In genomic region chr2:55425449-55425848, GRCh38 we compare ENCODE assay signal across 13 cellular contexts. TPM values are rescaled to one million over a fixed set of nuclear protein-coding genes. Genes with fewer than 3 reads are reported as not detected.
DNase-seq lines count a peak whose midpoint lies in the region; ATAC-seq, FAIRE-seq and TF ChIP-seq lines count a peak whose summit lies in the region.
"Had no signal": no experiment of that assay in that cellular context is flagged by ENCODE, and none has a peak within 500 bp of the region (broad histone marks: within the 10 kb centered on the region; RNA-seq: fewer than 3 reads in every experiment).

No MANE protein-coding gene starts in this region.

- H3K27ac ChIP-seq in endothelial cell of umbilical vein (ENCODE audit: insufficient read depth, low read depth, low read length), result no peak overlapping the region
- H3K27ac ChIP-seq: pancreas, WERI-Rb-1 had no signal

- H3K4me3 ChIP-seq in endothelial cell of umbilical vein (replicated peaks in 1 of 3; ENCODE audit: insufficient read depth in 1 of 3, low read depth in 1 of 3, low read length in 3 of 3), result no peak overlapping the region
- H3K4me3 ChIP-seq: pancreas had no signal

- FAIRE-seq in endothelial cell of umbilical vein (lab: Jason Lieb, UNC), result peak; percentile 87
- FAIRE-seq: pancreas had no signal

- no peak overlapping the region for H3K9ac ChIP-seq in endothelial cell of umbilical vein (replicated peaks; ENCODE audit: extremely low read depth, insufficient read depth, low read length)

- no peaks in the 10 kb centered on the region for H3K9me3 ChIP-seq in endothelial cell of umbilical vein (replicated peaks; ENCODE audit: control insufficient read depth, insufficient read depth, low read length)
- H3K9me3 ChIP-seq: pancreas had no signal

- DNase-seq in ELR (ENCODE audit: low read depth) (peak; percentile 90), NOMO-1 treated with dmso at 0.1 percent for 144 hours (lab: John Stamatoyannopoulos, UW; ENCODE audit: unreplicated experiment) (peak; percentile 54), endothelial cell of umbilical vein (ENCODE audit: low read depth, low spot score) (peak; percentile 78), omental fat pad (ENCODE audit: low spot score) (no peak), cerebellar nuclear complex (lab: John Stamatoyannopoulos, UW) (no peak), DMS79 (lab: John Stamatoyannopoulos, UW) (no peak), NCI-H128 (lab: John Stamatoyannopoulos, UW; ENCODE audit: unreplicated experiment) (no peak)
- DNase-seq in activated CD4-positive, alpha-beta T cell treated with anti-CD3 and anti-CD28 coated beads for 48 hours, result no peak
- DNase-seq: hypothalamus, NCI-H2081 treated with DMSO at 0.1 percent for 48 hours, pancreas, WERI-Rb-1 had no signal

- TF ChIP-seq POLR2A in endothelial cell of umbilical vein (IDR thresholded peaks at IDR 0.05; ENCODE audit: low read depth, low read length), result no peak

- dilution Hi-C loops in endothelial cell of umbilical vein (cut with MboI; ENCODE audit: extremely low pct_ligation_motif_present, low sequenced_read_pairs), result no loop called here

- no peaks in the 10 kb centered on the region for H3K79me2 ChIP-seq in endothelial cell of umbilical vein (ENCODE audit: control insufficient read depth, insufficient read depth, low read length)

- H3K9me1 ChIP-seq in endothelial cell of umbilical vein (replicated peaks; ENCODE audit: control insufficient read depth, extremely low read depth, insufficient read depth, low read length), result no peaks in the 10 kb centered on the region

- no peak overlapping the region for H2AFZ ChIP-seq in endothelial cell of umbilical vein (ENCODE audit: low read depth, low read length)

- no TSS peak for BruUV-seq in endothelial cell of umbilical vein (replicated peaks; lab: Mats Ljungman, UMichigan)

- ATAC-seq in omental fat pad (ENCODE audit: low FRiP score), result peak; percentile 37
- ATAC-seq: activated naive CD4-positive, alpha-beta T cell treated with anti-CD3 and anti-CD28 coated beads, Interleukin-2, amount 50 U/mL, for 72 hours had no signal

- peaks cover 0 to 4% of the 10 kb centered on the region in 2 experiments for H3K27me3 ChIP-seq in endothelial cell of umbilical vein (ENCODE audit: control insufficient read depth in 2 of 2, insufficient read depth in 2 of 2, low read length in 2 of 2)

- H4K20me1 ChIP-seq in endothelial cell of umbilical vein (replicated peaks; ENCODE audit: control insufficient read depth, extremely low read depth, insufficient read depth, low read length), result no peaks in the 10 kb centered on the region

- no peaks in the 10 kb centered on the region for H3K36me3 ChIP-seq in endothelial cell of umbilical vein (ENCODE audit: control insufficient read depth in 2 of 2, extremely low read depth in 1 of 2, insufficient read depth in 2 of 2, low read length in 2 of 2)
- H3K36me3 ChIP-seq: pancreas, WERI-Rb-1 had no signal

- TF ChIP-seq CTCF in endothelial cell of umbilical vein (IDR thresholded peaks at IDR 0.05; ENCODE audit: extremely low read depth in 1 of 2, insufficient read depth in 1 of 2, low read depth in 1 of 2, low read length in 2 of 2) (no peak), omental fat pad (IDR thresholded peaks at IDR 0.05) (no peak)

- CTCF ChIA-PET in endothelial cell of umbilical vein (lab: Charles Lee), result no interaction called here

- H3K4me2 ChIP-seq in endothelial cell of umbilical vein (ENCODE audit: insufficient read depth, low read length), result peak overlapping the region; percentile 63

- POLR2A ChIA-PET in endothelial cell of umbilical vein (lab: Charles Lee), result no interaction called here

- intact Hi-C loops in endothelial cell of umbilical vein (cut with micrococcal nuclease), result no loop called here

- peaks cover 11% of the 10 kb centered on the region for H3K4me1 ChIP-seq in endothelial cell of umbilical vein (ENCODE audit: control insufficient read depth, extremely low read depth, insufficient read depth, low read length)
- H3K4me1 ChIP-seq: pancreas had no signal

TF ChIP-seq in endothelial cell of umbilical vein, 7 proteins besides CTCF, POLR2A, EP300 and RAD21:
- TF ChIP-seq MAX (IDR thresholded peaks at IDR 0.05; ENCODE audit: insufficient read depth, insufficient read length) (no peak), POLR2AphosphoS5 (IDR thresholded peaks at IDR 0.05; ENCODE audit: insufficient read depth, low read depth, low read length) (peak; percentile 40), EZH2 (IDR thresholded peaks at IDR 0.05; ENCODE audit: borderline replicate concordance, low read depth, low read length, severe bottlenecking) (no peak), JUN (IDR thresholded peaks at IDR 0.05; ENCODE audit: borderline replicate concordance, insufficient read depth, insufficient read length, low read depth) (peak; percentile 79), FOS (IDR thresholded peaks at IDR 0.05; ENCODE audit: borderline replicate concordance, insufficient read depth, low read length) (peak; percentile 86), MYC (IDR thresholded peaks at IDR 0.05; ENCODE audit: low read depth, low read length) (no peak), GATA2 (IDR thresholded peaks at IDR 0.05; ENCODE audit: insufficient read depth, insufficient read length, low read depth, low read length) (peak; percentile 58)
TF ChIP-seq in endothelial cell of umbilical vein: peak in this region for 4.

RNA-seq across cellular contexts. Expression of gene CCDC88A, which starts 5.8 kb away (rescaled TPM):
- total RNA-seq in endothelial cell of umbilical vein, result 76.8 and 77.4 TPM in 2 replicates
- 14.8 and 21.1 TPM in 2 replicates for polyA plus RNA-seq in endothelial cell of umbilical vein
- polyA plus RNA-seq in endothelial cell of umbilical vein (2011; cell fraction: cytosol; rRNA removed), result 20.2 and 22.4 TPM in 2 replicates
- 60.7 and 81.0 TPM in 2 replicates for polyA plus RNA-seq in endothelial cell of umbilical vein (2011; cell fraction: nucleus; rRNA removed)
- polyA plus RNA-seq in endothelial cell of umbilical vein (2012), result 36.1 and 52.3 TPM in 2 replicates
- polyA minus RNA-seq in endothelial cell of umbilical vein, result 104 and 121 TPM in 2 replicates
- polyA minus RNA-seq in endothelial cell of umbilical vein (2011; cell fraction: cytosol; rRNA and poly(A)+ RNA removed), result 29.4 TPM
- polyA minus RNA-seq in endothelial cell of umbilical vein (2011; cell fraction: nucleus; rRNA and poly(A)+ RNA removed), result 122 and 172 TPM in 2 replicates
- 100 to 1,000 TPM in 1 of 4 donors, 10 to 100 TPM in 3; 38.0 to 141 (median 64.3) TPM for total RNA-seq in omental fat pad

Comparison
In these comparisons a context has a peak if more than half of its experiments do, and no peak if none do; other contexts are left out.
1. DNase-seq: peak in ELR (single experiment), NOMO-1 treated with dmso at 0.1 percent for 144 hours (single experiment) and endothelial cell of umbilical vein (single experiment); none in omental fat pad (single experiment), cerebellar nuclear complex (0 of 2), activated CD4-positive, alpha-beta T cell treated with anti-CD3 and anti-CD28 coated beads for 48 hours (single experiment), DMS79 (single experiment) and NCI-H128 (single experiment).